1 cellular context compared by ENCODE assay signal in the genomic region with DNA sequence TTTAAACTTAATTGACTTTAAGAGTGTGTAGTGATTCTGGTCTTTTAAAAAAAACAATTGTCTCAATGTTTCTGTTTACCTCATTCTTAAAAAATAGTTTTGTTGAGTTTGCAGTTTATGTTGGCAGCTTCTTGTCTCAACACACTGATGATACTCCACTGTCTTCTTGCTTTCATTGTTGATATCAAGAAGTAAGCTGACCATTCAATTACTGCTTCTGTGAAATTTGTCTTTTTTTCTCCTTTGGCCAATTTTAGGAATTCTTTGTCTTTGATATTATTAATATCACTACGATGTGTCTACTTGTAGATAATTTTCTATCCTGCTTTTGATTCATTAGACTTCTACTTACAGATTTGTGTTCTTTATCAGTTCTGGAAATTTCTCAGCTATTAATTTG.
TF ChIP-seq lines count a peak whose summit lies in the region.

No MANE protein-coding gene starts in this region.

TF ChIP-seq in A549, 52 proteins besides CTCF, POLR2A, EP300 and RAD21:
- TF ChIP-seq EHMT2 (IDR thresholded peaks at IDR 0.05; ENCODE audit: low read depth) (no peak), MAFK (IDR thresholded peaks at IDR 0.05; ENCODE audit: partially characterized antibody) (peak; percentile 13)
